21 cellular contexts compared by ENCODE assay signal in the genomic region with DNA sequence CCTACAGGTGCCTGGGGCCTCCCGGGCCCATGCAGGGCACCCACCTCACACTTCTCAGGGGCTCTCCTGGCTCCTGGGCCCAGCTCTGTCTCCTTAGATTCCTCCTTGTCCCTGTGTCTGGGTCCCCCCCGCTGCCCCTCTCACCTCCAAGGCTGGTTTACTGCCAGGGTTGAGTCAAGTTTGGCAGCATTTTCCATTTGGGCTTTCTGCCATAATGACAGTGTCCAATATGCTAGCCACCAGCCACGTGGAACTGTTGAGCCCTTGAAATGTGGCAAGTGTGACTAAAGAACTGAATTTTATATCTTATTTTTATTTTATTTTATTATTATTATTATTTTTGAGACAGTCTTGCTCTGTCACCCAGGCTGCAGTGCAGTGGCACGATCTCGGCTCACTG. TPM values are rescaled to one million over a fixed set of nuclear protein-coding genes. Genes with fewer than 3 reads are reported as not detected.
DNase-seq lines count a peak whose midpoint lies in the region; ATAC-seq and TF ChIP-seq lines count a peak whose summit lies in the region.
"Had no signal": no experiment of that assay in that cellular context is flagged by ENCODE, and none has a peak within 500 bp of the region (broad histone marks: within the 10 kb centered on the region; RNA-seq: fewer than 3 reads in every experiment).

No MANE protein-coding gene starts in this region.

- no peak overlapping the region for H3K27ac Mint-ChIP-seq in stimulated activated memory B cell treated with anti-CD40 and anti-IgM and Interleukin-4, amounts not matched to agents 10 μg/mL and 1 μg/mL and 100 μg/mL, for 72 hours

- no peaks in the 10 kb centered on the region for H3K9me3 ChIP-seq in transverse colon
- H3K9me3 ChIP-seq: BE2C, SJCRH30 had no signal

- no peaks in the 10 kb centered on the region for H3K27me3 Mint-ChIP-seq in stimulated activated memory B cell treated with anti-CD40 and anti-IgM and Interleukin-4, amounts not matched to agents 10 μg/mL and 1 μg/mL and 100 μg/mL, for 72 hours

- intact Hi-C loops in transverse colon (cut with DNase I; ENCODE audit: low total_unique reads), result no loop called here

- H3K4me1 Mint-ChIP-seq in stimulated activated memory B cell treated with anti-CD40 and anti-IgM and Interleukin-4, amounts not matched to agents 10 μg/mL and 1 μg/mL and 100 μg/mL, for 72 hours, result peaks cover 19% of the 10 kb centered on the region

- ATAC-seq in stimulated activated memory B cell treated with anti-CD40 and anti-IgM and Interleukin-4, amounts not matched to agents 10 μg/mL and 1 μg/mL and 100 μg/mL, for 72 hours, result no peak

- H3K27me3 ChIP-seq in transverse colon, result no peaks in the 10 kb centered on the region
- H3K27me3 ChIP-seq: BE2C had no signal

- in situ Hi-C loops in transverse colon (cut with MboI; ENCODE audit: low pct_ligation_motif_present in 1 of 4, low pct_unique_long_range_greater_than_20kb in 1 of 4, low sequenced_read_pairs in 3 of 4), result no loop called here

- no peaks in the 10 kb centered on the region for H3K36me3 ChIP-seq in transverse colon
- H3K36me3 ChIP-seq: BE2C, SJCRH30 had no signal

- H3K4me3 Mint-ChIP-seq in stimulated activated memory B cell treated with anti-CD40 and anti-IgM and Interleukin-4, amounts not matched to agents 10 μg/mL and 1 μg/mL and 100 μg/mL, for 72 hours, result no peak overlapping the region

- no peak for TF ChIP-seq CTCF in transverse colon (IDR thresholded peaks at IDR 0.05)

- WGBS in transverse colon (ENCODE audit: low coverage in 1 of 2), 2 donors, result 75 to 80% methylated on average over 2 to 5 of the region's 5 CpGs

- H3K4me3 ChIP-seq in transverse colon, result no peak overlapping the region
- H3K4me3 ChIP-seq: SJCRH30 had no signal

- H3K27ac ChIP-seq in transverse colon, result no peak overlapping the region
- H3K27ac ChIP-seq: 22Rv1, SJCRH30 had no signal

- H3K4me1 ChIP-seq in transverse colon, result peaks cover 7 to 19% (median 15%) of the 10 kb centered on the region in 4 donors
- H3K4me1 ChIP-seq: SJCRH30 had no signal

- H3K36me3 Mint-ChIP-seq in stimulated activated memory B cell treated with anti-CD40 and anti-IgM and Interleukin-4, amounts not matched to agents 10 μg/mL and 1 μg/mL and 100 μg/mL, for 72 hours, result no peaks in the 10 kb centered on the region

- H3K9me3 Mint-ChIP-seq in stimulated activated memory B cell treated with anti-CD40 and anti-IgM and Interleukin-4, amounts not matched to agents 10 μg/mL and 1 μg/mL and 100 μg/mL, for 72 hours, result no peaks in the 10 kb centered on the region

- peak; percentile 61 for DNase-seq in DMS 273 (lab: John Stamatoyannopoulos, UW; ENCODE audit: unreplicated experiment)
- no peak for DNase-seq in DMS 273 treated with DMSO at 0.1 percent for 48 hours (lab: John Stamatoyannopoulos, UW)
- peak; percentile 33 for DNase-seq in M059J (ENCODE audit: low read depth)
- DNase-seq in cerebellar cortex (ENCODE audit: low spot score), result peak; percentile 66
- DNase-seq in pons (ENCODE audit: low spot score), result peak; percentile 25
- DNase-seq in transverse colon, result no peak
- DNase-seq in SKM-1 treated with dmso at 0.1 percent for 144 hours (lab: John Stamatoyannopoulos, UW; ENCODE audit: unreplicated experiment), result no peak
- DNase-seq: BE2C, H7, IMR-90, Karpas-422, MM.1S, NCI-H1105 treated with DMSO at 0.1 percent for 48 hours, NCI-H345, RPMI8226, SJCRH30, SW 1271 had no signal

- TF ChIP-seq EP300 in transverse colon (IDR thresholded peaks at IDR 0.05; ENCODE audit: low read depth), result no peak

- no peak for TF ChIP-seq POLR2A in transverse colon (IDR thresholded peaks at IDR 0.05)

RNA-seq across cellular contexts. Expression of gene TTC16, which starts 1.9 kb away (rescaled TPM):
- total RNA-seq in M059J (2014; rRNA removed; shearing (Covaris generic)), result not detected in 2 replicates
- total RNA-seq in transverse colon, result not detected
- total RNA-seq: H7, HT1080, IMR-90, SJCRH30 had no signal

RNA-seq across cellular contexts. Expression of gene PTRH1, which starts 2.3 kb away (rescaled TPM):
- 10.7 and 17.5 TPM in 2 replicates for total RNA-seq in M059J (2014; rRNA removed; shearing (Covaris generic))
- total RNA-seq in transverse colon, result 1 to 10 TPM; 2.4 to 9.7 (median 6.2) TPM

RNA-seq across cellular contexts. Expression of gene CFAP157, which starts 11.0 kb away (rescaled TPM):
- total RNA-seq in M059J (2014; rRNA removed; shearing (Covaris generic)), result not detected in 2 replicates
- not detected for total RNA-seq in transverse colon
- total RNA-seq: Daoy, H7, HT1080, IMR-90, SJCRH30 had no signal

RNA-seq across cellular contexts. Expression of gene TOR2A, which starts 17.3 kb away (rescaled TPM):
- total RNA-seq in M059J (2014; rRNA removed; shearing (Covaris generic)), result 10.4 and 12.3 TPM in 2 replicates
- total RNA-seq in transverse colon, result 100 to 1,000 TPM in 1 of 4 donors, 10 to 100 TPM in 3; 31.4 to 126 (median 48.1) TPM

Comparison
In these comparisons a context has a peak if more than half of its experiments do, and no peak if none do; other contexts are left out.
1. DNase-seq: peak in DMS 273 (single experiment), M059J (single experiment), cerebellar cortex (single experiment) and pons (single experiment); none in DMS 273 treated with DMSO at 0.1 percent for 48 hours (single experiment), transverse colon (single experiment) and SKM-1 treated with dmso at 0.1 percent for 144 hours (single experiment).